ENCODE assay signal across 11 cellular contexts in genomic region chr7:37342170-37342569, GRCh38.
A peak's percentile ranks its signal among the peaks of the same experiment; 100 is the strongest.
DNase-seq lines count a peak whose midpoint lies in the region; ATAC-seq, FAIRE-seq and TF ChIP-seq lines count a peak whose summit lies in the region.
"Had no signal": no experiment of that assay in that cellular context is flagged by ENCODE, and none has a peak within 500 bp of the region (broad histone marks: within the 10 kb centered on the region; RNA-seq: fewer than 3 reads in every experiment).

No MANE protein-coding gene starts in this region.

- H3K9me2 ChIP-seq in DOHH2 (replicated peaks; ENCODE audit: control insufficient read depth, low read length), result no peaks in the 10 kb centered on the region
- H3K9me2 ChIP-seq in MM.1S (replicated peaks; ENCODE audit: insufficient read depth, low read length), result no peaks in the 10 kb centered on the region

- H3K27me3 ChIP-seq in DOHH2 (ENCODE audit: control insufficient read depth, low read length) (no peaks in the 10 kb centered on the region), MM.1S (replicated peaks; ENCODE audit: insufficient read depth, low read length) (no peaks in the 10 kb centered on the region), small intestine (ENCODE audit: control insufficient read depth in 2 of 2, insufficient read depth in 2 of 2, low read length in 2 of 2) (no peaks in the 10 kb centered on the region)

- CTCF ChIA-PET in HEK293T (lab: Yijun Ruan, JAX), result no interaction called here

- H3K4me3 ChIP-seq in DOHH2 (ENCODE audit: low read length) (peak overlapping the region; percentile 88), MM.1S (ENCODE audit: low read length) (peak overlapping the region; percentile 86), small intestine (ENCODE audit: low read depth in 1 of 2, low read length in 2 of 2) (peak overlapping the region; percentile 32 to 33)
- H3K4me3 ChIP-seq: GM23338 had no signal

- WGBS in small intestine, 3 donors, result 55 to 69% (median 65%) methylated on average over 1 of the region's 1 CpG

- ATAC-seq in HG02870 (IDR thresholded peaks at IDR 0.05; ENCODE audit: unreplicated experiment), result no peak
- ATAC-seq: GM23338, PC-3 had no signal

- H3K27ac ChIP-seq in DOHH2 (ENCODE audit: low read depth, low read length) (peak overlapping the region; percentile 84), MM.1S (ENCODE audit: low read length) (peak overlapping the region; percentile 90), angular gyrus (ENCODE audit: low read depth, low read length) (peak overlapping the region; percentile 46), small intestine (ENCODE audit: low read depth in 1 of 2, low read length in 1 of 2) (peak overlapping the region in 1 of 2 donors; percentile 74)

- POLR2A ChIA-PET in HEK293T (lab: Yijun Ruan, JAX), result no interaction called here

- no peak for FAIRE-seq in small intestine (lab: Jason Lieb, UNC)

- H3K36me3 ChIP-seq in DOHH2 (ENCODE audit: control insufficient read depth, low read length), result peaks cover 36% of the 10 kb centered on the region
- no peaks in the 10 kb centered on the region for H3K36me3 ChIP-seq in MM.1S (replicated peaks; ENCODE audit: insufficient read depth, low read length)
- H3K36me3 ChIP-seq in small intestine (ENCODE audit: control insufficient read depth in 2 of 2, insufficient read depth in 2 of 2, low read length in 2 of 2), result no peaks in the 10 kb centered on the region

- H3K4me2 ChIP-seq in DOHH2 (ENCODE audit: low read length), result peak overlapping the region; percentile 96
- H3K4me2 ChIP-seq in MM.1S (ENCODE audit: low read depth, low read length), result peak overlapping the region; percentile 62
- H3K4me2 ChIP-seq: GM23338 had no signal

- H3F3A ChIP-seq in DOHH2 (ENCODE audit: control insufficient read depth, insufficient read depth), result peaks cover 17% of the 10 kb centered on the region
- H3F3A ChIP-seq in MM.1S (ENCODE audit: insufficient read depth, low read length), result peaks cover 60% of the 10 kb centered on the region

- H4K20me1 ChIP-seq in DOHH2 (ENCODE audit: control insufficient read depth, insufficient read depth, low read depth, low read length) (no peaks in the 10 kb centered on the region), MM.1S (ENCODE audit: insufficient read depth, low read length) (peaks cover 4% of the 10 kb centered on the region; the same call in 1 of the 2 replicates)

- TF ChIP-seq CTCF in DOHH2 (IDR thresholded peaks at IDR 0.05; ENCODE audit: low read depth, low read length, poor library complexity, severe bottlenecking) (no peak), MM.1S (IDR thresholded peaks at IDR 0.05; ENCODE audit: low read length) (no peak)

- peak overlapping the region; percentile 82 for H3K9ac ChIP-seq in MM.1S (ENCODE audit: low read length)

- H3K9me3 ChIP-seq in DOHH2 (ENCODE audit: control insufficient read depth, insufficient read depth, low read length), result no peaks in the 10 kb centered on the region
- no peaks in the 10 kb centered on the region for H3K9me3 ChIP-seq in MM.1S (replicated peaks; ENCODE audit: insufficient read depth, low read length)
- no peaks in the 10 kb centered on the region for H3K9me3 ChIP-seq in small intestine (ENCODE audit: control insufficient read depth, low read depth)

- DNase-seq in MM.1S (no peak), small intestine (no peak), HEK293T (ENCODE audit: extremely low spot score) (no peak)
- DNase-seq in NK-92 treated with Interleukin-12 subunit alpha and Interleukin-12 subunit beta, amount 100 ng/mL, for 24 hours (lab: John Stamatoyannopoulos, UW), result no peak
- DNase-seq: DMS79, NCI-H1417 treated with DMSO at 0.1 percent for 48 hours, PC-3 had no signal

- peak overlapping the region; percentile 13 for H2AFZ ChIP-seq in MM.1S (ENCODE audit: low read length)
- H2AFZ ChIP-seq: GM23338 had no signal

- H3K4me1 ChIP-seq in DOHH2 (ENCODE audit: control insufficient read depth, low read length) (peaks cover 90% of the 10 kb centered on the region), MM.1S (ENCODE audit: low read length) (peaks cover 48% of the 10 kb centered on the region), small intestine (ENCODE audit: control insufficient read depth in 2 of 2, insufficient read depth in 1 of 2, low read depth in 1 of 2, low read length in 1 of 2) (no peaks in the 10 kb centered on the region)

- H3K79me2 ChIP-seq in DOHH2 (ENCODE audit: control insufficient read depth, low read length), result peaks cover 65% of the 10 kb centered on the region
- H3K79me2 ChIP-seq in MM.1S (ENCODE audit: low read length), result peaks cover 54% of the 10 kb centered on the region

TF ChIP-seq in HEK293T, 16 proteins besides CTCF, POLR2A, EP300 and RAD21:
- TF ChIP-seq BHLHE40 (IDR thresholded peaks at IDR 0.05; ENCODE audit: borderline replicate concordance) (no peak), FOXK2 (IDR thresholded peaks at IDR 0.05) (no peak), SP1 (IDR thresholded peaks at IDR 0.05) (no peak), SUZ12 (IDR thresholded peaks at IDR 0.05) (no peak), LEF1 (IDR thresholded peaks at IDR 0.05; ENCODE audit: borderline replicate concordance) (no peak), CTBP1 (IDR thresholded peaks at IDR 0.05; ENCODE audit: borderline replicate concordance) (no peak), L3MBTL2 (conservative IDR thresholded peaks at IDR 0.05) (no peak), NFRKB (IDR thresholded peaks at IDR 0.05) (no peak), ZNF384 (IDR thresholded peaks at IDR 0.05) (no peak), HDGF (IDR thresholded peaks at IDR 0.05; ENCODE audit: borderline replicate concordance) (no peak), FOXA1 (IDR thresholded peaks at IDR 0.05) (no peak), FOXM1 (IDR thresholded peaks at IDR 0.05; ENCODE audit: borderline replicate concordance) (no peak), TARDBP (IDR thresholded peaks at IDR 0.05) (no peak)
- TF ChIP-seq, protein P1, sequence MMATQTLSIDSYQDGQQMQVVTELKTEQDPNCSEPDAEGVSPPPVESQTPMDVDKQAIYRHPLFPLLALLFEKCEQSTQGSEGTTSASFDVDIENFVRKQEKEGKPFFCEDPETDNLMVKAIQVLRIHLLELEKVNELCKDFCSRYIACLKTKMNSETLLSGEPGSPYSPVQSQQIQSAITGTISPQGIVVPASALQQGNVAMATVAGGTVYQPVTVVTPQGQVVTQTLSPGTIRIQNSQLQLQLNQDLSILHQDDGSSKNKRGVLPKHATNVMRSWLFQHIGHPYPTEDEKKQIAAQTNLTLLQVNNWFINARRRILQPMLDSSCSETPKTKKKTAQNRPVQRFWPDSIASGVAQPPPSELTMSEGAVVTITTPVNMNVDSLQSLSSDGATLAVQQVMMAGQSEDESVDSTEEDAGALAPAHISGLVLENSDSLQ (IDR thresholded peaks at IDR 0.05), result no peak

Comparison
In these comparisons a context has a peak if more than half of its experiments do, and no peak if none do; other contexts are left out.
1. H3K4me3 ChIP-seq: peak in every context shown above with its lines; median percentile 88 in DOHH2; 86 in MM.1S; 32 in small intestine.